Comparison of ENCODE assay signal across 1 cellular context in the genomic region with DNA sequence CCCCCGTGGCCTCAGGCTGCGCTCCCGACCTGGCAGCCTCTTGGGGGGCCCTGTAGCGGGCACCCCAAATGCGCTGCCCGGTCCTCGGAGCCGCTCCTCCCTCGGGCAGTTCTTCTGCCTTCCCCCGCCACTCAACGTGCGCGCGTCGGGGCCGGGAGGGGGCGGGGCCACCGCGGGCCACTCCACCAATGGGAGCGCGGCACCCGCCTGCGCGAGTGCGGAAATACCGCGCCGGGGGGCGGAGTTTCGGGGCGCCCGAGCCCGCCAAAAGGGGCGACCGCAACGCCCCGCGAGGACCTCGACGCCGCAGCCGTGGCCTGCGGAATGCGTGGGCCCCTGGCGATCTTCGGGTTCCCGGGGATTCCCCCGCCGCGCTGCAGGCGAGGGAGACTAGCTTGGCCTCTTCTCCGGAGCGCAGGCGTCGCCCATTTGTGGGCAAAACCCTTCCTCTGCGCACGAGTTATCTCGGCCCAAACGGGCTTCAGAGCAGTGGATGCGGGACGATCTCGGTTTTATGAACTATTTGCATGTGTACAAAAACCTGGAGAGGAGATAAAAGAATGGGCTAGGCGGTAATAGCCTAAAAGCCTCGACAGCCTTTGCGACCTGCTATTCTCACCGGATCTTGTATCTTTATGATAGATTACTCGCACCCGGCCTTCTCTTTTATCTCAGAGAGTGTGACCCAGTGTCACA.
TF ChIP-seq lines count a peak whose summit lies in the region.

Gene TASOR (minus strand): TSS at position 144 of the 696 bp plus-strand sequence. CDS start 259 bp downstream, outside the sequence.

TF ChIP-seq in IMR-90, 13 proteins besides CTCF, POLR2A, EP300 and RAD21:
- no peak; the same call in 1 of the 2 replicates for TF ChIP-seq MAZ (IDR thresholded peaks at IDR 0.05; ENCODE audit: borderline replicate concordance, low read depth, low read length)
- no peak for TF ChIP-seq RCOR1 (IDR thresholded peaks at IDR 0.05; ENCODE audit: insufficient replicate concordance, low read length)
- TF ChIP-seq, protein P1, sequence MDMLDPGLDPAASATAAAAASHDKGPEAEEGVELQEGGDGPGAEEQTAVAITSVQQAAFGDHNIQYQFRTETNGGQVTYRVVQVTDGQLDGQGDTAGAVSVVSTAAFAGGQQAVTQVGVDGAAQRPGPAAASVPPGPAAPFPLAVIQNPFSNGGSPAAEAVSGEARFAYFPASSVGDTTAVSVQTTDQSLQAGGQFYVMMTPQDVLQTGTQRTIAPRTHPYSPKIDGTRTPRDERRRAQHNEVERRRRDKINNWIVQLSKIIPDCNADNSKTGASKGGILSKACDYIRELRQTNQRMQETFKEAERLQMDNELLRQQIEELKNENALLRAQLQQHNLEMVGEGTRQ (IDR thresholded peaks at IDR 0.05; ENCODE audit: low read depth, low read length) = no peak
- TF ChIP-seq RFX5 (IDR thresholded peaks at IDR 0.05; ENCODE audit: low read depth, low read length) = no peak
- no peak for TF ChIP-seq MXI1 (IDR thresholded peaks at IDR 0.05; ENCODE audit: borderline replicate concordance, low read depth, low read length)
- TF ChIP-seq NFE2L2 (IDR thresholded peaks at IDR 0.05; ENCODE audit: low read depth, low read length) = no peak
- TF ChIP-seq SMC3 (IDR thresholded peaks at IDR 0.05; ENCODE audit: low read depth, low read length) = no peak
- TF ChIP-seq ELK1 (IDR thresholded peaks at IDR 0.05; ENCODE audit: borderline replicate concordance, low read depth, low read length) = no peak
- no peak for TF ChIP-seq FOS (IDR thresholded peaks at IDR 0.05; ENCODE audit: low read depth, low read length)
- no peak for TF ChIP-seq BHLHE40 (IDR thresholded peaks at IDR 0.05; ENCODE audit: low read depth, low read length)
